ENCODE assay signal across 8 cellular contexts in genomic region chr1:115595279-115596079, GRCh38.
DNase-seq lines count a peak whose midpoint lies in the region; ATAC-seq lines count a peak whose summit lies in the region.

No MANE protein-coding gene starts in this region.

- ATAC-seq in HG02938 (IDR thresholded peaks at IDR 0.05; ENCODE audit: unreplicated experiment) (peak; percentile 76), GM21737 (IDR thresholded peaks at IDR 0.05; ENCODE audit: unreplicated experiment) (no peak)
- peak; percentile 62 for ATAC-seq in central memory CD8-positive, alpha-beta T cell (replicated peaks; ENCODE audit: extremely low read depth, poor library complexity, severe bottlenecking)

- H3K4me3 Mint-ChIP-seq in central memory CD8-positive, alpha-beta T cell = no peak overlapping the region

- no peaks in the 10 kb centered on the region for H3K27me3 Mint-ChIP-seq in central memory CD8-positive, alpha-beta T cell

- no peaks in the 10 kb centered on the region for H3K36me3 Mint-ChIP-seq in central memory CD8-positive, alpha-beta T cell (ENCODE audit: insufficient read depth)

- H3K9me3 Mint-ChIP-seq in central memory CD8-positive, alpha-beta T cell = no peaks in the 10 kb centered on the region

- DNase-seq in GM04503 (ENCODE audit: low read depth) (peak; percentile 87), NCI-H2196 treated with DMSO at 0.1 percent for 48 hours (lab: John Stamatoyannopoulos, UW; ENCODE audit: unreplicated experiment) (peak; percentile 49), kidney glomerular epithelial cell (lab: John Stamatoyannopoulos, UW) (peak; percentile 96)
- peak in 3 of 4 experiments; percentile 2 to 34 (median 12) for DNase-seq in activated CD4-positive, CD25-positive, alpha-beta regulatory T cell (lab: John Stamatoyannopoulos, UW)
- peak; percentile 18 to 30 for DNase-seq in central memory CD8-positive, alpha-beta T cell (ENCODE audit: low spot score in 2 of 2)
- DNase-seq in stimulated activated CD4-positive, alpha-beta T cell treated with anti-CD3 and anti-CD28 coated beads, Interleukin-4, amount 100 ng/mL, for 24 hours = peak; percentile 62

- H3K4me1 Mint-ChIP-seq in central memory CD8-positive, alpha-beta T cell = no peaks in the 10 kb centered on the region

- no peak overlapping the region for H3K27ac Mint-ChIP-seq in central memory CD8-positive, alpha-beta T cell (ENCODE audit: low read depth)

Comparison
In these comparisons a context has a peak if more than half of its experiments do, and no peak if none do; other contexts are left out.
1. DNase-seq: peak in every context shown above with its lines; median percentile 96 in kidney glomerular epithelial cell; 87 in GM04503; 62 in stimulated activated CD4-positive, alpha-beta T cell treated with anti-CD3 and anti-CD28 coated beads, Interleukin-4, amount 100 ng/mL, for 24 hours; 49 in NCI-H2196 treated with DMSO at 0.1 percent for 48 hours; 24 in central memory CD8-positive, alpha-beta T cell; 12 in activated CD4-positive, CD25-positive, alpha-beta regulatory T cell.